In genomic region chr15:59299919-59300617, GRCh38 we compare ENCODE assay signal across 9 cellular contexts.
DNase-seq lines count a peak whose midpoint lies in the region; ATAC-seq, FAIRE-seq and TF ChIP-seq lines count a peak whose summit lies in the region.
"Had no signal": no experiment of that assay in that cellular context is flagged by ENCODE, and none has a peak within 500 bp of the region (broad histone marks: within the 10 kb centered on the region; RNA-seq: fewer than 3 reads in every experiment).

No MANE protein-coding gene starts in this region.

- peak; percentile 43 to 88 for TF ChIP-seq EP300 in tibial nerve (IDR thresholded peaks at IDR 0.05)

- FAIRE-seq in GM12891 (lab: Jason Lieb, UNC): peak; percentile 90
- FAIRE-seq: endometrium had no signal

- no peak for TF ChIP-seq POLR2A in GM12891 (IDR thresholded peaks at IDR 0.05; ENCODE audit: low read depth, low read length)
- peak; percentile 11 to 13 for TF ChIP-seq POLR2A in tibial nerve (IDR thresholded peaks at IDR 0.05)

- no peak for TF ChIP-seq CTCF in tibial nerve (IDR thresholded peaks at IDR 0.05)

- no peak overlapping the region for H2BK120ac ChIP-seq in trophoblast cell (ENCODE audit: insufficient read depth, low read length, poor library complexity)

- H3K36me3 ChIP-seq in esophagus (ENCODE audit: control insufficient read depth in 2 of 2, insufficient read depth in 2 of 2, low read length in 1 of 2): no peaks in the 10 kb centered on the region
- H3K36me3 ChIP-seq in trophoblast cell (ENCODE audit: control insufficient read depth in 1 of 2, insufficient read depth in 2 of 2, low read length in 2 of 2): no peaks in the 10 kb centered on the region
- no peaks in the 10 kb centered on the region for H3K36me3 ChIP-seq in tibial nerve

- no peak overlapping the region for H2AFZ ChIP-seq in trophoblast cell (ENCODE audit: insufficient read depth, low read length, poor library complexity)

- H3K9ac ChIP-seq in trophoblast cell (ENCODE audit: low read length): no peak overlapping the region

- H2AK5ac ChIP-seq in trophoblast cell (ENCODE audit: low read length): no peak overlapping the region

- H3K4me1 ChIP-seq in esophagus (ENCODE audit: control insufficient read depth in 2 of 2, insufficient read depth in 2 of 2, low read length in 1 of 2): peaks cover 6 to 12% of the 10 kb centered on the region in 2 donors
- H3K4me1 ChIP-seq in trophoblast cell (ENCODE audit: control insufficient read depth in 1 of 2, insufficient read depth in 2 of 2, low read length in 2 of 2): peaks cover 11 to 14% of the 10 kb centered on the region in 2 experiments
- peaks cover 0 to 66% (median 50%) of the 10 kb centered on the region in 4 donors for H3K4me1 ChIP-seq in tibial nerve

- no peak overlapping the region for H2BK12ac ChIP-seq in trophoblast cell (ENCODE audit: low read length)

- H3K27ac ChIP-seq in esophagus (ENCODE audit: low read depth in 2 of 2, low read length in 1 of 2) (peak overlapping the region; percentile 56 to 70), trophoblast cell (ENCODE audit: low read depth, low read length) (no peak overlapping the region), tibial nerve (peak overlapping the region in 3 of 4 donors; percentile 58 to 85 (median 82))

- no peaks in the 10 kb centered on the region for H3K9me3 ChIP-seq in esophagus (ENCODE audit: control insufficient read depth in 2 of 2, insufficient read depth in 1 of 2, low read depth in 1 of 2, low read length in 1 of 2)
- peaks cover 2% of the 10 kb centered on the region for H3K9me3 ChIP-seq in trophoblast cell (ENCODE audit: insufficient read depth, low read depth, low read length)
- no peaks in the 10 kb centered on the region for H3K9me3 ChIP-seq in tibial nerve

- no peak overlapping the region for H4K91ac ChIP-seq in trophoblast cell (ENCODE audit: low read depth, low read length)

- H4K12ac ChIP-seq in trophoblast cell (ENCODE audit: low read depth, low read length): no peak overlapping the region

- 49 to 54% methylated on average over 9 of the region's 9 CpGs for WGBS in esophagus, 2 donors
- WGBS in trophoblast cell (ENCODE audit: extremely low coverage, insufficient coverage, insufficient read length): no CpG with 5 or more reads among the region's 9 CpGs
- WGBS in tibial nerve, 2 donors: 39 to 46% methylated on average over 9 of the region's 9 CpGs

- no peak overlapping the region for H3K4me2 ChIP-seq in trophoblast cell (ENCODE audit: low read length)

- H3K18ac ChIP-seq in trophoblast cell (ENCODE audit: low read length): peak overlapping the region; percentile 29

- no peaks in the 10 kb centered on the region for H3K27me3 ChIP-seq in esophagus (ENCODE audit: control insufficient read depth in 1 of 2, insufficient read depth in 2 of 2, low read length in 2 of 2)
- H3K27me3 ChIP-seq in trophoblast cell (ENCODE audit: insufficient read depth, low read length): no peaks in the 10 kb centered on the region
- no peaks in the 10 kb centered on the region for H3K27me3 ChIP-seq in tibial nerve

- H3K4me3 ChIP-seq in esophagus (ENCODE audit: low read depth in 1 of 2, low read length in 2 of 2) (no peak overlapping the region), trophoblast cell (ENCODE audit: low read depth, low read length) (no peak overlapping the region), tibial nerve (no peak overlapping the region)

- peak; percentile 58 for ATAC-seq in HG02642 (IDR thresholded peaks at IDR 0.05; ENCODE audit: poor library complexity, unreplicated experiment)

- H3K23ac ChIP-seq in trophoblast cell (ENCODE audit: low read length): no peak overlapping the region

- H2BK5ac ChIP-seq in trophoblast cell (ENCODE audit: low read depth, low read length, poor library complexity): no peak overlapping the region

- peaks cover 6% of the 10 kb centered on the region for H3K79me1 ChIP-seq in trophoblast cell (ENCODE audit: low read length)

- peak; percentile 26 for DNase-seq in GM12891 (ENCODE audit: insufficient read length, low spot score)
- DNase-seq in NOMO-1 (lab: John Stamatoyannopoulos, UW; ENCODE audit: unreplicated experiment in 2 of 2): peak; percentile 96
- DNase-seq in activated CD8-positive, alpha-beta memory T cell treated with anti-CD3 and anti-CD28 coated beads, Interleukin-2, amount 50 U/mL, for 24 hours (ENCODE audit: extremely low read depth): peak; percentile 52
- DNase-seq in trophoblast cell: peak; percentile 44 to 51
- peak; percentile 48 to 83 for DNase-seq in tibial nerve (ENCODE audit: low spot score in 2 of 2)
- no peak for DNase-seq in NCI-H1092 (lab: John Stamatoyannopoulos, UW)

- H3K4ac ChIP-seq in trophoblast cell (ENCODE audit: low read depth, low read length): no peak overlapping the region

- no peak overlapping the region for H3K14ac ChIP-seq in trophoblast cell (ENCODE audit: low read length)

- H4K8ac ChIP-seq in trophoblast cell (ENCODE audit: low read depth, low read length): no peak overlapping the region

- no peaks in the 10 kb centered on the region for H3K79me2 ChIP-seq in trophoblast cell (ENCODE audit: control insufficient read depth, insufficient read depth, low read length, poor library complexity)

TF ChIP-seq in GM12891, 5 proteins besides CTCF, POLR2A, EP300 and RAD21:
- TF ChIP-seq PAX5 (IDR thresholded peaks at IDR 0.05; ENCODE audit: insufficient read depth, low read length, severe bottlenecking) (no peak), SPI1 (IDR thresholded peaks at IDR 0.05; ENCODE audit: low read depth, low read length) (peak; percentile 98), TAF1 (IDR thresholded peaks at IDR 0.05; ENCODE audit: low read depth, low read length) (no peak), POLR2AphosphoS5 (IDR thresholded peaks at IDR 0.05; ENCODE audit: low read depth, low read length) (peak; percentile 44; the same call in 1 of the 2 replicates), POU2F2 (IDR thresholded peaks at IDR 0.05; ENCODE audit: low read depth, low read length) (peak; percentile 9; the same call in 1 of the 2 replicates)
